Comparison of ENCODE assay signal across 30 cellular contexts in the genomic region with DNA sequence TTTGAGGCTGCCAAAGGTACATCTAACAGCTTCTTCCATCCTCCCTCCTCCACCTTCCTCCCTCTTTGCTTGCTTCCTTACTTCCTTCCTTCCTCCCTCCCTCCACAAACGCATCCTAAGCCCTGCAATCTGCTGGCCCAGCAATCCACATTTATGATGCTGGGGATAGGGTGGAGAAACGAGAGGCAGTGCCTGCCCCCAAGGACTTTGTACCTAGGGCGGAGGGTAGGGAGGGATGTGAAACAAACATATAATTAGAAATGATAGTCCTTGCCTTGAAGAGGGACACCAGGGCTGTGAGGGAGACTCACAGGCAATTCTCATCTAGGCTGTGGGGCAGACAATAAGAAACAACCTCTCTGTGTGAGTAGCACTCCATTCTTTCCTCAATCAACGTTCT.
"Had no signal": no experiment of that assay in that cellular context is flagged by ENCODE, and none has a peak within 500 bp of the region (broad histone marks: within the 10 kb centered on the region; RNA-seq: fewer than 3 reads in every experiment).

No MANE protein-coding gene starts in this region.

- H3K27me3 ChIP-seq: hepatocyte, upper lobe of left lung had no signal

- ATAC-seq: activated CD8-positive, alpha-beta T cell treated with anti-CD3 and anti-CD28 coated beads for 36 hours; activated naive CD4-positive, alpha-beta T cell treated with anti-CD3 and anti-CD28 coated beads, Interleukin-2, amount 50 U/mL, for 72 hours; gastroesophageal sphincter; left ventricle myocardium superior; naive thymus-derived CD4-positive, alpha-beta T cell; sciatic nerve; stimulated activated memory B cell treated with anti-CD40 and anti-IgM and Interleukin-4, amounts not matched to agents 10 μg/mL and 1 μg/mL and 100 μg/mL, for 72 hours; stimulated activated naive CD8-positive, alpha-beta T cell treated with anti-CD3 and anti-CD28 coated beads, Interleukin-15, amount 100 ng/mL, for 72 hours; T-helper 17 cell; WTC11 had no signal

- H3K4me1 Mint-ChIP-seq: activated CD4-positive, alpha-beta T cell treated with anti-CD3 and anti-CD28 coated beads, Interleukin-2, amount 10 ng/mL, durations not matched to agents 7 days and 5 days; stimulated activated memory B cell treated with anti-CD40 and anti-IgM and Interleukin-4, amounts not matched to agents 10 μg/mL and 1 μg/mL and 100 μg/mL, for 72 hours; stimulated activated naive CD8-positive, alpha-beta T cell treated with anti-CD3 and anti-CD28 coated beads, Interleukin-15, amount 100 ng/mL, for 72 hours; WTC11 had no signal

- H3K4me3 ChIP-seq: coronary artery, dorsolateral prefrontal cortex, gastroesophageal sphincter, hepatocyte, skin epidermis, upper lobe of left lung had no signal

- H3K79me2 ChIP-seq: hepatocyte had no signal

- H3K4me3 Mint-ChIP-seq: activated CD4-positive, alpha-beta T cell treated with anti-CD3 and anti-CD28 coated beads, Interleukin-2, amount 10 ng/mL, durations not matched to agents 7 days and 5 days; activated CD8-positive, alpha-beta T cell treated with anti-CD3 and anti-CD28 coated beads for 36 hours; naive thymus-derived CD4-positive, alpha-beta T cell; stimulated activated memory B cell treated with anti-CD40 and anti-IgM and Interleukin-4, amounts not matched to agents 10 μg/mL and 1 μg/mL and 100 μg/mL, for 72 hours; stimulated activated naive CD8-positive, alpha-beta T cell treated with anti-CD3 and anti-CD28 coated beads, Interleukin-15, amount 100 ng/mL, for 72 hours; T-helper 17 cell; WTC11 had no signal

- H3K36me3 Mint-ChIP-seq: activated naive CD4-positive, alpha-beta T cell treated with anti-CD3 and anti-CD28 coated beads, Interleukin-2, amount 50 U/mL, for 72 hours; naive thymus-derived CD4-positive, alpha-beta T cell; stimulated activated memory B cell treated with anti-CD40 and anti-IgM and Interleukin-4, amounts not matched to agents 10 μg/mL and 1 μg/mL and 100 μg/mL, for 72 hours had no signal

- H3K27me3 Mint-ChIP-seq: activated CD4-positive, alpha-beta T cell treated with anti-CD3 and anti-CD28 coated beads, Interleukin-2, amount 10 ng/mL, durations not matched to agents 7 days and 5 days; activated CD8-positive, alpha-beta T cell treated with anti-CD3 and anti-CD28 coated beads for 36 hours; stimulated activated memory B cell treated with anti-CD40 and anti-IgM and Interleukin-4, amounts not matched to agents 10 μg/mL and 1 μg/mL and 100 μg/mL, for 72 hours had no signal

- H2AFZ ChIP-seq: hepatocyte had no signal

- H3K36me3 ChIP-seq: gastroesophageal sphincter, upper lobe of left lung had no signal

- DNase-seq: activated CD4-positive, alpha-beta T cell treated with anti-CD3 and anti-CD28 coated beads for 1 hour; activated CD4-positive, alpha-beta T cell treated with anti-CD3 and anti-CD28 coated beads, Interleukin-2, amount 10 ng/mL, durations not matched to agents 7 days and 5 days; activated CD8-positive, alpha-beta T cell treated with anti-CD3 and anti-CD28 coated beads for 36 hours; activated naive CD4-positive, alpha-beta T cell; activated T-cell treated with anti-CD3 and anti-CD28 coated beads, Interleukin-2, amount 50 U/mL, for 48 hours; dorsolateral prefrontal cortex; effector memory CD4-positive, alpha-beta T cell; erythroblast; islet precursor cell; left ventricle myocardium superior; mammary epithelial cell; naive thymus-derived CD4-positive, alpha-beta T cell; nucleus accumbens; posterior cingulate gyrus; stimulated activated CD4-positive, alpha-beta T cell treated with anti-CD3 and anti-CD28 coated beads, Interleukin-4, amount 100 ng/mL, for 4 hours; stimulated activated CD8-positive, alpha-beta memory T cell treated with anti-CD3 and anti-CD28 coated beads, Interleukin-4, amount 100 ng/mL, for 48 hours; stimulated activated naive CD8-positive, alpha-beta T cell treated with anti-CD3 and anti-CD28 coated beads, Interleukin-15, amount 100 ng/mL, for 72 hours; substantia nigra; T-helper 17 cell; T1000; upper lobe of left lung had no signal

- FAIRE-seq: bronchial epithelial cell had no signal

- H3K4me1 ChIP-seq: gastroesophageal sphincter, upper lobe of left lung had no signal

- H3K27ac ChIP-seq: coronary artery, dorsolateral prefrontal cortex, gastroesophageal sphincter, hepatocyte, skin epidermis, upper lobe of left lung had no signal

- H3K27ac Mint-ChIP-seq: activated CD4-positive, alpha-beta T cell treated with anti-CD3 and anti-CD28 coated beads, Interleukin-2, amount 10 ng/mL, durations not matched to agents 7 days and 5 days; activated CD8-positive, alpha-beta T cell treated with anti-CD3 and anti-CD28 coated beads for 36 hours; activated naive CD4-positive, alpha-beta T cell treated with anti-CD3 and anti-CD28 coated beads, Interleukin-2, amount 50 U/mL, for 72 hours; naive thymus-derived CD4-positive, alpha-beta T cell; stimulated activated memory B cell treated with anti-CD40 and anti-IgM and Interleukin-4, amounts not matched to agents 10 μg/mL and 1 μg/mL and 100 μg/mL, for 72 hours; stimulated activated naive CD8-positive, alpha-beta T cell treated with anti-CD3 and anti-CD28 coated beads, Interleukin-15, amount 100 ng/mL, for 72 hours; T-helper 17 cell; WTC11 had no signal

- H3K4me2 ChIP-seq: hepatocyte had no signal

- H3K9me3 Mint-ChIP-seq: activated CD4-positive, alpha-beta T cell treated with anti-CD3 and anti-CD28 coated beads, Interleukin-2, amount 10 ng/mL, durations not matched to agents 7 days and 5 days; activated CD8-positive, alpha-beta T cell treated with anti-CD3 and anti-CD28 coated beads for 36 hours; activated naive CD4-positive, alpha-beta T cell treated with anti-CD3 and anti-CD28 coated beads, Interleukin-2, amount 50 U/mL, for 72 hours; stimulated activated memory B cell treated with anti-CD40 and anti-IgM and Interleukin-4, amounts not matched to agents 10 μg/mL and 1 μg/mL and 100 μg/mL, for 72 hours; stimulated activated naive CD8-positive, alpha-beta T cell treated with anti-CD3 and anti-CD28 coated beads, Interleukin-15, amount 100 ng/mL, for 72 hours had no signal

- H3K9me3 ChIP-seq: gastroesophageal sphincter, upper lobe of left lung had no signal
